2 cellular contexts compared by ENCODE assay signal in the genomic region with DNA sequence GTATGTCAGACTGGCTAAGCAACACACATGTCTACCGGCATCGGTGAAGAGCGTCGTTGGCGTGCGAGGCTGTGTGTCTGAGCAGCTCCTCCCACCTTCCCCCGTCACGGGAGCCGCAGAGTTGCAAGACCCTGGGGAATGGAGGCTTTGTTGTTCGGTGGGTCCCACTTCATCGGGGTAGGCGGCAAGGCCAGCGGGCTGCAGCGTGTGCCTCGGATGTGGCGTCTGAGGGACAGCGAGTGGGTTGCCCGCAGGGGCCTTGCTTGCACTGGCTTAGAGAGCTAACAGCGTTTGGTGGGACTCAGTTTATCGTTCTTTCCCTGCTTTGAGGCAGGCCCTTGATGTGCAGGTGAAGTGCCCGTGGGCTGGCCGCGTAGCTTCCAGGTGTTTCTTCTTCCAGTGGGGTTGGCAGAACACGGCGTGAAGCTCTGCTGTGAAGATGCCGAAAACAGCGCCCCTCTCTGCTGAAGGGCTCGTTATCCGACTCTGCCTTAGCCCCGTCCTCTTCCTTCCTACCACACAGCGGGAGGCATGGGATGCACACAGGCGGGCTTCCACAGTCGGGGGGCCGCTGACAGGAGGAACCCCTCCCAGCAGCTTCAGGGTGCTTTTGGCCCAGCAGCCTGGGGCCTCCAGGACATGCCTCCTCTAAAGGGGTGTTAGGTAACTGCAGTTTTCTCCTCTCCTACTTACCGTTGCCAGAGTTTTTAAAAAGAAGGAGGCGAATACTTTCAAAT.
TF ChIP-seq lines count a peak whose summit lies in the region.

No MANE protein-coding gene starts in this region.

TF ChIP-seq in GM23338, 12 proteins besides CTCF, POLR2A, EP300 and RAD21:
- no peak for TF ChIP-seq EZH2phosphoT487 (IDR thresholded peaks at IDR 0.05; ENCODE audit: unreplicated experiment)
- TF ChIP-seq CREB1 (CRISPR knock-in tag; IDR thresholded peaks at IDR 0.05; ENCODE audit: low read depth) = no peak

TF ChIP-seq in H1, 55 proteins besides CTCF, POLR2A, EP300 and RAD21:
- TF ChIP-seq TEAD4 (IDR thresholded peaks at IDR 0.05; ENCODE audit: low read depth, low read length) (no peak), KDM5A (IDR thresholded peaks at IDR 0.05; ENCODE audit: low read length) (no peak), HDAC6 (IDR thresholded peaks at IDR 0.05; ENCODE audit: low read depth, low read length) (no peak), POU5F1 (IDR thresholded peaks at IDR 0.05; ENCODE audit: low read depth, low read length) (no peak), CHD1 (IDR thresholded peaks at IDR 0.05; ENCODE audit: low read depth, low read length) (no peak), TAF1 (IDR thresholded peaks at IDR 0.05; ENCODE audit: low read depth, low read length) (no peak), SUZ12 (IDR thresholded peaks at IDR 0.05; ENCODE audit: low read length) (no peak)
